21 cellular contexts compared by ENCODE assay signal in the genomic region with DNA sequence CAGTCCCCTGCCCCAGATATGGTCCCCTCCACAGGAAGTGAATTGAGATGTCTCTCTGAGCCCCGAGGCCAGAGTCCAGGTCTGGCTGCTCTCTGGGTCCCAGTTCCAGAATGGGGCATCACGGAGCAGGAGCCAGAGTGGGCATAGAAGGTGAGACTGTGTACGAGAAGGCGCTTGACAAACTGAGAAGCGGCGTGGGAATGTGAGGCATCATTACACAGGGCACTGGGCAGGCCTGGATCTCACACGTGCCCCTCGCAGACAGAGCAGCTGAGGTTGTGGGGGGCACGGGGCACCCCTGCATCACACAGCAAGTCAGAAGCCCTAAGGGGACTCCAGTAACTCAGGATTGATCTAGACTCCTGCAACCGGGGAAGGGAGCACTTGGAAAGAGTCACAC. TPM values are rescaled to one million over a fixed set of nuclear protein-coding genes. Genes with fewer than 3 reads are reported as not detected.
DNase-seq lines count a peak whose midpoint lies in the region; ATAC-seq, FAIRE-seq and TF ChIP-seq lines count a peak whose summit lies in the region.
"Had no signal": no experiment of that assay in that cellular context is flagged by ENCODE, and none has a peak within 500 bp of the region (broad histone marks: within the 10 kb centered on the region; RNA-seq: fewer than 3 reads in every experiment).

No MANE protein-coding gene starts in this region.

- H3K9me3 ChIP-seq in mesenchymal stem cell (ENCODE audit: control insufficient read depth, low read length) (no peaks in the 10 kb centered on the region), osteoblast (ENCODE audit: low read depth, low read length) (no peaks in the 10 kb centered on the region), small intestine (ENCODE audit: control insufficient read depth, low read depth) (no peaks in the 10 kb centered on the region)
- H3K9me3 ChIP-seq: BLaER1, Peyer's patch had no signal

- H3K4ac ChIP-seq in mesenchymal stem cell (ENCODE audit: low read depth in 1 of 2, low read length in 2 of 2), result no peak overlapping the region

- H2AK5ac ChIP-seq in mesenchymal stem cell (ENCODE audit: low read length, severe bottlenecking), result no peak overlapping the region

- no peak overlapping the region for H4K8ac ChIP-seq in mesenchymal stem cell (ENCODE audit: low read length)

- no peak overlapping the region for H3K23ac ChIP-seq in mesenchymal stem cell (ENCODE audit: low read length in 2 of 2)

- 82% methylated on average over 10 of the region's 10 CpGs for WGBS in mesenchymal stem cell
- 62 to 80% (median 68%) methylated on average over 10 of the region's 10 CpGs for WGBS in small intestine, 3 donors

- no peak overlapping the region for H3K4me3 ChIP-seq in mesenchymal stem cell (ENCODE audit: insufficient read depth in 1 of 2, low read depth in 1 of 2, low read length in 2 of 2)
- no peak overlapping the region for H3K4me3 ChIP-seq in osteoblast (ENCODE audit: insufficient read depth, low read length)
- H3K4me3 ChIP-seq in small intestine (ENCODE audit: low read depth in 1 of 2, low read length in 2 of 2), result no peak overlapping the region
- H3K4me3 ChIP-seq: BLaER1, Peyer's patch had no signal

- no peak overlapping the region for H3K18ac ChIP-seq in mesenchymal stem cell (ENCODE audit: low read depth in 1 of 2, low read length in 2 of 2)

- peaks cover 25% of the 10 kb centered on the region for H3K4me1 Mint-ChIP-seq in activated naive CD8-positive, alpha-beta T cell treated with anti-CD3 and anti-CD28 coated beads for 36 hours
- H3K4me1 Mint-ChIP-seq in activated CD4-positive, alpha-beta T cell treated with anti-CD3 and anti-CD28 coated beads, Interleukin-2, amount 10 ng/mL, durations not matched to agents 7 days and 5 days, result peaks cover 24% of the 10 kb centered on the region

- H3K27me3 ChIP-seq in mesenchymal stem cell (ENCODE audit: control insufficient read depth in 1 of 2, insufficient read depth in 1 of 2, low read length in 2 of 2), result peaks cover 4 to 11% of the 10 kb centered on the region in 2 experiments
- peaks cover 13% of the 10 kb centered on the region for H3K27me3 ChIP-seq in osteoblast (ENCODE audit: insufficient read depth, low read length)
- no peaks in the 10 kb centered on the region for H3K27me3 ChIP-seq in small intestine (ENCODE audit: control insufficient read depth in 2 of 2, insufficient read depth in 2 of 2, low read length in 2 of 2)
- H3K27me3 ChIP-seq: Peyer's patch had no signal

- H4K91ac ChIP-seq in mesenchymal stem cell (ENCODE audit: low read length), result peak overlapping the region; percentile 48

- no peaks in the 10 kb centered on the region for H3K79me1 ChIP-seq in mesenchymal stem cell (replicated peaks; ENCODE audit: low read length, poor library complexity, severe bottlenecking)

- no peak for TF ChIP-seq CTCF in osteoblast (IDR thresholded peaks at IDR 0.05; ENCODE audit: extremely low read depth, low read depth, low read length)

- no peaks in the 10 kb centered on the region for H3K79me2 ChIP-seq in osteoblast (ENCODE audit: insufficient read depth, low read length)

- H2BK120ac ChIP-seq in mesenchymal stem cell (ENCODE audit: low read depth, low read length), result no peak overlapping the region

- H3K9ac ChIP-seq in mesenchymal stem cell (ENCODE audit: low read length), result no peak overlapping the region
- H3K9ac ChIP-seq: BLaER1 had no signal

- no peaks in the 10 kb centered on the region for H3K9me3 Mint-ChIP-seq in activated naive CD8-positive, alpha-beta T cell treated with anti-CD3 and anti-CD28 coated beads for 36 hours
- no peaks in the 10 kb centered on the region for H3K9me3 Mint-ChIP-seq in activated CD4-positive, alpha-beta T cell treated with anti-CD3 and anti-CD28 coated beads, Interleukin-2, amount 10 ng/mL, durations not matched to agents 7 days and 5 days
- H3K9me3 Mint-ChIP-seq: CD4-positive, alpha-beta T cell; IgD-negative memory B cell had no signal

- H3K27ac ChIP-seq in mesenchymal stem cell (ENCODE audit: low read length, poor library complexity, severe bottlenecking) (no peak overlapping the region), osteoblast (ENCODE audit: low read depth, low read length) (no peak overlapping the region), small intestine (ENCODE audit: low read depth in 1 of 2, low read length in 1 of 2) (peak overlapping the region in 1 of 2 donors; percentile 36)
- H3K27ac ChIP-seq: BLaER1 had no signal

- DNase-seq in GM19240 (ENCODE audit: insufficient read length, low spot score), result peak; percentile 0
- DNase-seq in mesenchymal stem cell, result no peak
- DNase-seq in osteoblast (ENCODE audit: insufficient read length, low spot score, missing footprints), result peak; percentile 68
- DNase-seq in activated naive CD8-positive, alpha-beta T cell treated with anti-CD3 and anti-CD28 coated beads for 36 hours, result no peak
- DNase-seq in small intestine, result no peak
- DNase-seq in activated CD4-positive, alpha-beta T cell treated with anti-CD3 and anti-CD28 coated beads, Interleukin-2, amount 10 ng/mL, durations not matched to agents 7 days and 5 days, result no peak
- DNase-seq: ACHN; CD4-positive, alpha-beta T cell; DMS153; GOT3; NCI-H1105 treated with DMSO at 0.1 percent for 48 hours; NCI-H2029 treated with DMSO at 0.1 percent for 48 hours; NCI-H226; NCI-H774; NK-92 treated with Interleukin-12 subunit alpha and Interleukin-12 subunit beta, amount 100 ng/mL, for 24 hours; Peyer's patch had no signal

- H2BK5ac ChIP-seq in mesenchymal stem cell (ENCODE audit: low read depth, low read length, poor library complexity, severe bottlenecking), result no peak overlapping the region

- no peaks in the 10 kb centered on the region for H3K36me3 Mint-ChIP-seq in activated naive CD8-positive, alpha-beta T cell treated with anti-CD3 and anti-CD28 coated beads for 36 hours
- H3K36me3 Mint-ChIP-seq in activated CD4-positive, alpha-beta T cell treated with anti-CD3 and anti-CD28 coated beads, Interleukin-2, amount 10 ng/mL, durations not matched to agents 7 days and 5 days (ENCODE audit: low read depth), result no peaks in the 10 kb centered on the region
- H3K36me3 Mint-ChIP-seq: IgD-negative memory B cell had no signal

- H3K4me3 Mint-ChIP-seq in activated naive CD8-positive, alpha-beta T cell treated with anti-CD3 and anti-CD28 coated beads for 36 hours, result no peak overlapping the region
- no peak overlapping the region for H3K4me3 Mint-ChIP-seq in activated CD4-positive, alpha-beta T cell treated with anti-CD3 and anti-CD28 coated beads, Interleukin-2, amount 10 ng/mL, durations not matched to agents 7 days and 5 days

- H2AFZ ChIP-seq in mesenchymal stem cell (ENCODE audit: low read depth, low read length), result no peak overlapping the region
- H2AFZ ChIP-seq in osteoblast (ENCODE audit: low read length), result no peak overlapping the region

- H3K14ac ChIP-seq in mesenchymal stem cell (ENCODE audit: low read length in 2 of 2), result no peak overlapping the region

- H3K36me3 ChIP-seq in mesenchymal stem cell (ENCODE audit: control insufficient read depth in 1 of 2, insufficient read depth in 2 of 2, low read depth in 1 of 2, low read length in 2 of 2), result peaks cover 0 to 3% of the 10 kb centered on the region in 2 experiments
- no peaks in the 10 kb centered on the region for H3K36me3 ChIP-seq in osteoblast (ENCODE audit: insufficient read depth, low read length)
- no peaks in the 10 kb centered on the region for H3K36me3 ChIP-seq in small intestine (ENCODE audit: control insufficient read depth in 2 of 2, insufficient read depth in 2 of 2, low read length in 2 of 2)
- H3K36me3 ChIP-seq: BLaER1, Peyer's patch had no signal

- no peak overlapping the region for H3K4me2 ChIP-seq in mesenchymal stem cell (ENCODE audit: low read length, poor library complexity, severe bottlenecking)
- H3K4me2 ChIP-seq in osteoblast (ENCODE audit: insufficient read depth, low read length), result no peak overlapping the region
- H3K4me2 ChIP-seq: BLaER1 had no signal

- no peak for FAIRE-seq in small intestine (lab: Jason Lieb, UNC)
- FAIRE-seq: GM12891 had no signal

- H4K20me1 ChIP-seq in osteoblast (ENCODE audit: insufficient read depth, low read length), result no peaks in the 10 kb centered on the region

- peak overlapping the region; percentile 86 for H2BK15ac ChIP-seq in mesenchymal stem cell (ENCODE audit: low read depth, poor library complexity, severe bottlenecking)

- CTCF ChIA-PET in activated CD4-positive, alpha-beta T cell treated with anti-CD3 and anti-CD28 coated beads, Interleukin-2, amount 10 ng/mL, durations not matched to agents 7 days and 5 days (lab: Charles Lee), result interaction anchor here (5.3 kb wide), 1 partner anchor 9 kb away, joined by 29 read pairs; the partner anchor contains the start of gene STARD10

- POLR2A ChIA-PET in activated CD4-positive, alpha-beta T cell treated with anti-CD3 and anti-CD28 coated beads, Interleukin-2, amount 10 ng/mL, durations not matched to agents 7 days and 5 days (lab: Charles Lee), result no interaction called here

- H3K4me1 ChIP-seq in mesenchymal stem cell (ENCODE audit: control insufficient read depth, insufficient read depth, low read depth, low read length) (peaks cover 30% of the 10 kb centered on the region), osteoblast (ENCODE audit: insufficient read depth, low read length) (peaks cover 10% of the 10 kb centered on the region), small intestine (ENCODE audit: control insufficient read depth in 2 of 2, insufficient read depth in 1 of 2, low read depth in 1 of 2, low read length in 1 of 2) (peaks cover 0 to 6% of the 10 kb centered on the region in 2 donors)

- no peaks in the 10 kb centered on the region for H3K27me3 Mint-ChIP-seq in activated naive CD8-positive, alpha-beta T cell treated with anti-CD3 and anti-CD28 coated beads for 36 hours
- H3K27me3 Mint-ChIP-seq in activated CD4-positive, alpha-beta T cell treated with anti-CD3 and anti-CD28 coated beads, Interleukin-2, amount 10 ng/mL, durations not matched to agents 7 days and 5 days, result peaks cover 2% of the 10 kb centered on the region
- H3K27me3 Mint-ChIP-seq: CD4-positive, alpha-beta T cell; IgD-negative memory B cell had no signal

- H2BK12ac ChIP-seq in mesenchymal stem cell (ENCODE audit: low read length in 2 of 2), result no peak overlapping the region

- no peak overlapping the region for H3K27ac Mint-ChIP-seq in activated naive CD8-positive, alpha-beta T cell treated with anti-CD3 and anti-CD28 coated beads for 36 hours
- H3K27ac Mint-ChIP-seq in activated CD4-positive, alpha-beta T cell treated with anti-CD3 and anti-CD28 coated beads, Interleukin-2, amount 10 ng/mL, durations not matched to agents 7 days and 5 days, result no peak overlapping the region
- H3K27ac Mint-ChIP-seq: CD4-positive, alpha-beta T cell had no signal

- ATAC-seq in GM19328 (IDR thresholded peaks at IDR 0.05; ENCODE audit: unreplicated experiment), result no peak
- ATAC-seq: SK-N-SH treated with all-trans-retinoic acid at 6 μM for 48 hours had no signal

RNA-seq across cellular contexts. Expression of gene STARD10, which starts 9.2 kb away (rescaled TPM):
- polyA plus RNA-seq in mesenchymal stem cell (2013, experiment 1 of 2), result 16.5 TPM
- polyA plus RNA-seq in mesenchymal stem cell (2013, experiment 2 of 2), result 13.7 TPM
- 25.3 and 25.7 TPM in 2 replicates for total RNA-seq in osteoblast
- 1 to 10 TPM; 6.2 to 6.4 TPM for total RNA-seq in activated naive CD8-positive, alpha-beta T cell treated with anti-CD3 and anti-CD28 coated beads for 36 hours
- polyA plus RNA-seq in small intestine, result 100 to 1,000 TPM; 169 to 331 (median 238) TPM
- 1 to 10 TPM; 4.5 to 6.4 TPM for total RNA-seq in activated CD4-positive, alpha-beta T cell treated with anti-CD3 and anti-CD28 coated beads, Interleukin-2, amount 10 ng/mL, durations not matched to agents 7 days and 5 days

RNA-seq across cellular contexts. Expression of gene ATG16L2, which starts 29.5 kb away (rescaled TPM):
- 12.0 TPM for polyA plus RNA-seq in mesenchymal stem cell (2013, experiment 1 of 2)
- 10.4 TPM for polyA plus RNA-seq in mesenchymal stem cell (2013, experiment 2 of 2)
- total RNA-seq in osteoblast, result 11.9 and 12.4 TPM in 2 replicates
- total RNA-seq in activated naive CD8-positive, alpha-beta T cell treated with anti-CD3 and anti-CD28 coated beads for 36 hours, result 10 to 100 TPM; 41.2 to 45.7 TPM
- 10 to 100 TPM; 19.7 to 43.2 (median 37.0) TPM for polyA plus RNA-seq in small intestine
- 100 to 1,000 TPM; 108 to 113 TPM for total RNA-seq in activated CD4-positive, alpha-beta T cell treated with anti-CD3 and anti-CD28 coated beads, Interleukin-2, amount 10 ng/mL, durations not matched to agents 7 days and 5 days

RNA-seq across cellular contexts. Expression of gene ARAP1, which starts 32.5 kb away (rescaled TPM):
- polyA plus RNA-seq in mesenchymal stem cell (2013, experiment 1 of 2), result 26.6 TPM
- polyA plus RNA-seq in mesenchymal stem cell (2013, experiment 2 of 2), result 23.6 TPM
- 91.6 and 95.2 TPM in 2 replicates for total RNA-seq in osteoblast
- 10 to 100 TPM; 49.3 to 52.3 TPM for total RNA-seq in activated naive CD8-positive, alpha-beta T cell treated with anti-CD3 and anti-CD28 coated beads for 36 hours
- polyA plus RNA-seq in small intestine, result 10 to 100 TPM; 42.2 to 58.4 (median 48.0) TPM
- 100 to 1,000 TPM in 1 of 2 experiments, 10 to 100 TPM in 1; 83.6 to 101 TPM for total RNA-seq in activated CD4-positive, alpha-beta T cell treated with anti-CD3 and anti-CD28 coated beads, Interleukin-2, amount 10 ng/mL, durations not matched to agents 7 days and 5 days

Comparison
In these comparisons a context has a peak if more than half of its experiments do, and no peak if none do; other contexts are left out.
1. DNase-seq: peak in GM19240 (single experiment) and osteoblast (single experiment); none in mesenchymal stem cell (single experiment), activated naive CD8-positive, alpha-beta T cell treated with anti-CD3 and anti-CD28 coated beads for 36 hours (single experiment), small intestine (single experiment) and activated CD4-positive, alpha-beta T cell treated with anti-CD3 and anti-CD28 coated beads, Interleukin-2, amount 10 ng/mL, durations not matched to agents 7 days and 5 days (single experiment).